Comparison of ENCODE assay signal across 8 cellular contexts in the genomic region with DNA sequence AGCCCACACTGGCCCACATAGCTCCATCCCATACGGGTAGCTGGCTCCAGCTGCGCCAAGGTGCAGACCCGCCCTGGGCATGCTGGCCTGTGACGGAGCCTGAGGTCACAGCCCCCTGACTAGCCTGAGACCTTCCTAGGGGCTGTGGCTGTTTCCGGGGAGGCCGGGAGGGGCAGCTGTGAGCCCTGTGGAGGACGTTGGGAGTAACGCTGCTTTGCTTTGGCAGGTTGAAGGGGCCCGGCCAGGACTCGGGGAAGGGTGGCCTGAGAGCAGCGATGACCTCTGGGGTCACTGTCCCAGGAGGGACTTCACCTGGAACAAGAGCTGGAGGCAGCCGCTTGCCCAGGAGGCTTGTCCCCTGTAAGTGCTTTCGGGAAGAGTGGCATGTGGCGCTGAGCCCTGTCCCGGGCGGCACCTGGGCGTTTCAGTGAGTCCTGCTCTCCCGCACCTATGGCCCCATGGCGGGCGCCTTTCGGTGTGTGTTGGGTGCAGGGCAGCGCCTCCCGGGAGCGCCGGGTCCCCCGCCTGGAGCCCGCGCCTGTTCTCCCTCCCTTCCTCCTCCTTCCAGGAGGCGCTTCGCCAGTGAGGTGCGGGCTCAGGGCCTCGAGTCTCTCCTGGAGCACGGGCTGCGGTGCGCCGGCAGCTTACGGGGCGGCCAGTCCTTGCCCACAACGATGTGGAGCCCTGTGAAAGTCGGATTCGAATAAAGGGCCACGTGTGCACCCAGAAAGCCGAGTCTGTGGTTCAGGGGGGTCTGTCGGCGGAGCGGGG. TPM values are rescaled to one million over a fixed set of nuclear protein-coding genes. Genes with fewer than 3 reads are reported as not detected.
DNase-seq lines count a peak whose midpoint lies in the region; ATAC-seq and TF ChIP-seq lines count a peak whose summit lies in the region.

No MANE protein-coding gene starts in this region.

- H3K4me3 ChIP-seq in cardiac muscle cell (peak overlapping the region; percentile 62), mesendoderm (ENCODE audit: low read length) (no peak overlapping the region)

- peak overlapping the region; percentile 55 for H3K4me2 ChIP-seq in mesendoderm (ENCODE audit: low read length)

- H3K23ac ChIP-seq in mesendoderm (ENCODE audit: low read length) = no peak overlapping the region

- H3K27me3 Mint-ChIP-seq in brain = peaks cover 6% of the 10 kb centered on the region

- intact Hi-C loops in cardiac septum (cut with DNase I) = loop anchor here (5.0 kb wide), 1 partner anchor 108 kb away; a partner anchor contains a TSS

- no peak for DNase-seq in cardiac muscle cell (ENCODE audit: low read depth in 1 of 2, low spot score in 1 of 2)
- no peak for DNase-seq in cardiac septum (ENCODE audit: low spot score)
- DNase-seq in mesendoderm = no peak
- DNase-seq in NCI-H774 (lab: John Stamatoyannopoulos, UW) = no peak
- DNase-seq in stimulated activated CD4-positive, alpha-beta T cell treated with anti-CD3 and anti-CD28 coated beads, Interleukin-12 subunit alpha, Interleukin-12 subunit beta, amount 100 ng/mL, for 4 hours = no peak

- H3K4me1 Mint-ChIP-seq in brain = peaks cover 54% of the 10 kb centered on the region

- H3K56ac ChIP-seq in mesendoderm (ENCODE audit: low read length) = peak overlapping the region; percentile 93

- H2BK5ac ChIP-seq in mesendoderm (ENCODE audit: low read length) = no peak overlapping the region

- peak overlapping the region; percentile 68 to 79 (median 74) for H3K4me3 Mint-ChIP-seq in brain

- H3K4me1 ChIP-seq in cardiac muscle cell (ENCODE audit: low read depth) = peaks cover 20% of the 10 kb centered on the region
- H3K4me1 ChIP-seq in mesendoderm (ENCODE audit: control insufficient read depth, low read depth, low read length) = no peaks in the 10 kb centered on the region

- H4K5ac ChIP-seq in mesendoderm (ENCODE audit: low read length) = no peak overlapping the region

- peak overlapping the region; percentile 98 for H3K27ac ChIP-seq in cardiac muscle cell
- peak overlapping the region; percentile 80 for H3K27ac ChIP-seq in mesendoderm (ENCODE audit: low read depth, low read length)

- peaks cover 18% of the 10 kb centered on the region for H3K79me1 ChIP-seq in mesendoderm (ENCODE audit: low read length)

- no peak overlapping the region for H2BK15ac ChIP-seq in mesendoderm (replicated peaks; ENCODE audit: low read depth)

- TF ChIP-seq CTCF in cardiac muscle cell (IDR thresholded peaks at IDR 0.05; ENCODE audit: low read depth, low read length) (no peak), brain (conservative IDR thresholded peaks at IDR 0.05) (no peak)

- peak overlapping the region; percentile 73 for H3K9ac ChIP-seq in mesendoderm (ENCODE audit: low read length)

- H3K27me3 ChIP-seq in cardiac muscle cell (no peaks in the 10 kb centered on the region), mesendoderm (ENCODE audit: insufficient read depth, low read length, poor library complexity) (no peaks in the 10 kb centered on the region)

- H3K36me3 Mint-ChIP-seq in brain = peaks cover 43% of the 10 kb centered on the region

- H3K27ac Mint-ChIP-seq in brain = peak overlapping the region; percentile 77 to 97 (median 84)

- H3K4ac ChIP-seq in mesendoderm (ENCODE audit: low read depth, low read length) = no peak overlapping the region

- H3K9me3 Mint-ChIP-seq in brain = peaks cover 0 to 4% (median 0%) of the 10 kb centered on the region in 5 experiments

- WGBS in mesendoderm (ENCODE audit: extremely low coverage, insufficient coverage, low lambda C conversion rate) = no CpG with 5 or more reads among the region's 46 CpGs

- no peak overlapping the region for H4K8ac ChIP-seq in mesendoderm (ENCODE audit: low read depth, low read length)

- H3K18ac ChIP-seq in mesendoderm (ENCODE audit: low read length) = no peak overlapping the region

- no peaks in the 10 kb centered on the region for H3K9me3 ChIP-seq in cardiac muscle cell (ENCODE audit: low read depth)

- no peak for ATAC-seq in GM18519 (IDR thresholded peaks at IDR 0.05; ENCODE audit: low FRiP score, unreplicated experiment)
- no peak for ATAC-seq in HG03378 (IDR thresholded peaks at IDR 0.05; ENCODE audit: unreplicated experiment)

- peaks cover 43% of the 10 kb centered on the region for H3K79me2 ChIP-seq in mesendoderm (ENCODE audit: control insufficient read depth, insufficient read depth, low read length)

- H2BK120ac ChIP-seq in mesendoderm (ENCODE audit: low read depth, low read length) = no peak overlapping the region

- H3K36me3 ChIP-seq in cardiac muscle cell (peaks cover 44% of the 10 kb centered on the region), mesendoderm (ENCODE audit: control insufficient read depth, insufficient read depth, low read length) (peaks cover 14% of the 10 kb centered on the region)

- H2AK5ac ChIP-seq in mesendoderm (ENCODE audit: low read length) = no peak overlapping the region

RNA-seq across cellular contexts. Expression of a gene that starts 1.1 kb away (rescaled TPM):
- 31.2 and 44.9 TPM in 2 replicates for total RNA-seq in cardiac muscle cell
- polyA plus RNA-seq in cardiac muscle cell = 34.0 and 34.4 TPM in 2 replicates
- 20.0 TPM for total RNA-seq in cardiac septum
- polyA plus RNA-seq in brain (ENCODE audit: insufficient read depth, low read depth, low replicate concordance) = 60.8 TPM
- 55.7 TPM for polyA plus RNA-seq in mesendoderm (2013, experiment 1 of 2)
- polyA plus RNA-seq in mesendoderm (2013, experiment 2 of 2) = 57.0 TPM

RNA-seq across cellular contexts. Expression of a gene that starts 5.1 kb away (rescaled TPM):
- 1,112 and 2,236 TPM in 2 replicates for total RNA-seq in cardiac muscle cell
- 716 and 851 TPM in 2 replicates for polyA plus RNA-seq in cardiac muscle cell
- total RNA-seq in cardiac septum = 318 TPM
- 617 TPM for polyA plus RNA-seq in brain (ENCODE audit: insufficient read depth, low read depth, low replicate concordance)
- polyA plus RNA-seq in mesendoderm (2013, experiment 1 of 2) = 93.3 TPM
- 93.6 TPM for polyA plus RNA-seq in mesendoderm (2013, experiment 2 of 2)

RNA-seq across cellular contexts. Expression of a gene that starts 11.4 kb away (rescaled TPM):
- 13.0 and 16.9 TPM in 2 replicates for total RNA-seq in cardiac muscle cell
- 0.34 and 0.44 TPM in 2 replicates for polyA plus RNA-seq in cardiac muscle cell
- not detected for total RNA-seq in cardiac septum
- 14.9 TPM for polyA plus RNA-seq in brain (ENCODE audit: insufficient read depth, low read depth, low replicate concordance)
- polyA plus RNA-seq in mesendoderm (2013, experiment 1 of 2) = 3.5 TPM
- 3.4 TPM for polyA plus RNA-seq in mesendoderm (2013, experiment 2 of 2)

RNA-seq across cellular contexts. Expression of a gene that starts 25.9 kb away (rescaled TPM):
- total RNA-seq in cardiac muscle cell = 45.6 and 89.2 TPM in 2 replicates
- 58.1 and 76.0 TPM in 2 replicates for polyA plus RNA-seq in cardiac muscle cell
- 97.5 TPM for total RNA-seq in cardiac septum
- 79.7 TPM for polyA plus RNA-seq in brain (ENCODE audit: insufficient read depth, low read depth, low replicate concordance)
- 133 TPM for polyA plus RNA-seq in mesendoderm (2013, experiment 1 of 2)
- 131 TPM for polyA plus RNA-seq in mesendoderm (2013, experiment 2 of 2)

RNA-seq across cellular contexts. Expression of a gene that starts 32.7 kb away (rescaled TPM):
- total RNA-seq in cardiac muscle cell (188 and 355 TPM in 2 replicates), cardiac septum (486 TPM)
- polyA plus RNA-seq in cardiac muscle cell (505 and 638 TPM in 2 replicates), brain (ENCODE audit: insufficient read depth, low read depth, low replicate concordance) (365 TPM)
- polyA plus RNA-seq in mesendoderm (2013, experiment 1 of 2) = 127 TPM
- polyA plus RNA-seq in mesendoderm (2013, experiment 2 of 2) = 122 TPM

Comparison
In these comparisons a context has a peak if more than half of its experiments do, and no peak if none do; other contexts are left out.
1. RNA of a gene that starts 11.4 kb away (total RNA-seq): 13.0 to 16.9 TPM in cardiac muscle cell; not detected in cardiac septum (single experiment); every median in the first group is over 10 times any median in the second.